8 cellular contexts compared by ENCODE assay signal in the genomic region with DNA sequence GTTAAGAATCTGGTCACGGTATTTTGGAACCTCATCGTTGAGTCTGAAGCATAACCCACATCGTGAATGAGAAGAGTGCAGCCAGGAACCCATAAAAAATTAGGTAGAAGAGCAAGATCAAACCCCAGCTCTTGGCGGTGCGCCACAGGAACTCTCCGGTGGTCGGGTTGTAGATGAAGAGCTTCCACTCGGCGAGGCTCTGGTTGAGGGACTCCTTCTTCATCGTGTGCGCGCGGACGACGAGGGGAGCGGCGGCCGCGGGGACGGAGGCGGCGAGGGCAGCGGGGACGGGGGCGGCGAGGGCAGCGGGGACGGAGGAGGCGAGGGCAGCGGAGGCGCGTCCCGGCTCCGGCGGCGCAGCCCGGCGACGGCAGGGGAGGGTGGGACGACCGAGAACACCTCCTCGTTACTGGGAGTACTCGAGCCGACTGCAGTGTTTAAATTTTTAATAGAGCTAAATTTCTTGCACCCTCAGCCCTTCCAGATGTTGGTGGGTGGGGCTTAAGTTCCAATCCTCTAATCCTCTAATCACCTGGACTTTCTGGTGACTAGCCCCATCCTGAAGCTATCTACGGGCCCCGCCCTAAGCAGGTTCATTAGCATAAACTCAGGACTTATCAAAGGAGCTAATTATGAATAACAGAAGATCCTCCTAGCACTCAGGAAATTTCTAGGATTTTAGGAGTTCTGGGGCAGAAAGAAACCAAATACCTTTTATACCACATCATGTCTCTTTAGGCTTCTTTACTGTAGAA. TPM values are rescaled to one million over a fixed set of nuclear protein-coding genes. Genes with fewer than 3 reads are reported as not detected.
DNase-seq lines count a peak whose midpoint lies in the region; ATAC-seq and TF ChIP-seq lines count a peak whose summit lies in the region.

No MANE protein-coding gene starts in this region.

- H3K27me3 ChIP-seq in heart left ventricle (peaks cover 0 to 41% (median 14%) of the 10 kb centered on the region in 9 donors), gastrocnemius medialis (peaks cover 15 to 44% (median 15%) of the 10 kb centered on the region in 3 donors)

- no peaks in the 10 kb centered on the region for H3K36me3 ChIP-seq in heart left ventricle
- H3K36me3 ChIP-seq in gastrocnemius medialis = no peaks in the 10 kb centered on the region

- WGBS in heart left ventricle, 4 donors = 1 to 2% (median 1%) methylated on average over 20 to 46 of the region's 46 CpGs

- ATAC-seq in heart left ventricle (peak in 1 of 4 donors; percentile 24), gastrocnemius medialis (no peak), HG02870 (IDR thresholded peaks at IDR 0.05; ENCODE audit: unreplicated experiment) (no peak), GM18520 (IDR thresholded peaks at IDR 0.05; ENCODE audit: unreplicated experiment) (no peak)

- peak; percentile 21 to 25 for DNase-seq in stimulated activated CD4-positive, alpha-beta T cell treated with anti-CD3 and anti-CD28 coated beads, Interleukin-2, amount 100 ng/mL, for 24 hours
- DNase-seq in stimulated activated CD4-positive, alpha-beta T cell treated with anti-CD3 and anti-CD28 coated beads, Interleukin-12 subunit alpha, Interleukin-12 subunit beta, amount 100 ng/mL, for 4 hours = no peak
- DNase-seq in activated T-cell treated with anti-CD3 and anti-CD28 coated beads, Interleukin-2, amount 50 U/mL, for 48 hours = peak; percentile 37 to 39
- DNase-seq in heart left ventricle (no peak), gastrocnemius medialis (no peak), hippocampal formation (lab: John Stamatoyannopoulos, UW) (no peak)

- intact Hi-C loops in heart left ventricle (cut with DNase I) (no loop called here), gastrocnemius medialis (cut with DNase I; ENCODE audit: low total_unique reads) (no loop called here)

- H3K9me3 ChIP-seq in heart left ventricle = no peaks in the 10 kb centered on the region
- no peaks in the 10 kb centered on the region for H3K9me3 ChIP-seq in gastrocnemius medialis

- TF ChIP-seq CTCF in heart left ventricle (IDR thresholded peaks at IDR 0.05) (no peak), gastrocnemius medialis (IDR thresholded peaks at IDR 0.05 in 4 of 5, conservative IDR thresholded peaks at IDR 0.05 in 1 of 5) (no peak)

- peak overlapping the region in 11 of 12 donors; percentile 8 to 48 (median 36) for H3K4me3 ChIP-seq in heart left ventricle
- peak overlapping the region; percentile 29 to 51 (median 38) for H3K4me3 ChIP-seq in gastrocnemius medialis

- TF ChIP-seq POLR2A in heart left ventricle (IDR thresholded peaks at IDR 0.05) (no peak), gastrocnemius medialis (IDR thresholded peaks at IDR 0.05) (no peak)

- peaks cover 0 to 7% (median 0%) of the 10 kb centered on the region in 12 donors for H3K4me1 ChIP-seq in heart left ventricle
- peaks cover 0 to 3% of the 10 kb centered on the region in 2 donors for H3K4me1 ChIP-seq in gastrocnemius medialis

- H3K27ac ChIP-seq in heart left ventricle (no peak overlapping the region), gastrocnemius medialis (no peak overlapping the region)

- in situ Hi-C loops in gastrocnemius medialis (cut with MboI; ENCODE audit: low sequenced_read_pairs in 4 of 4) = no loop called here

RNA-seq across cellular contexts. Expression of a gene that starts 20.4 kb away (rescaled TPM):
- total RNA-seq in heart left ventricle = 10 to 100 TPM in 4 of 9 donors, 1 to 10 TPM in 5; 6.9 to 11.9 (median 10.0) TPM
- polyA plus RNA-seq in heart left ventricle = 1 to 10 TPM; 3.8 to 4.4 TPM
- 10 to 100 TPM in 2 of 4 donors, 1 to 10 TPM in 2; 8.4 to 13.6 (median 9.6) TPM for total RNA-seq in gastrocnemius medialis

Comparison
In these comparisons a context has a peak if more than half of its experiments do, and no peak if none do; other contexts are left out.
1. DNase-seq: peak in stimulated activated CD4-positive, alpha-beta T cell treated with anti-CD3 and anti-CD28 coated beads, Interleukin-2, amount 100 ng/mL, for 24 hours (2 of 2) and activated T-cell treated with anti-CD3 and anti-CD28 coated beads, Interleukin-2, amount 50 U/mL, for 48 hours (2 of 2); none in stimulated activated CD4-positive, alpha-beta T cell treated with anti-CD3 and anti-CD28 coated beads, Interleukin-12 subunit alpha, Interleukin-12 subunit beta, amount 100 ng/mL, for 4 hours (single experiment), heart left ventricle (0 of 5), gastrocnemius medialis (0 of 2) and hippocampal formation (0 of 2).